Comparison of ENCODE assay signal across 19 cellular contexts in the genomic region with DNA sequence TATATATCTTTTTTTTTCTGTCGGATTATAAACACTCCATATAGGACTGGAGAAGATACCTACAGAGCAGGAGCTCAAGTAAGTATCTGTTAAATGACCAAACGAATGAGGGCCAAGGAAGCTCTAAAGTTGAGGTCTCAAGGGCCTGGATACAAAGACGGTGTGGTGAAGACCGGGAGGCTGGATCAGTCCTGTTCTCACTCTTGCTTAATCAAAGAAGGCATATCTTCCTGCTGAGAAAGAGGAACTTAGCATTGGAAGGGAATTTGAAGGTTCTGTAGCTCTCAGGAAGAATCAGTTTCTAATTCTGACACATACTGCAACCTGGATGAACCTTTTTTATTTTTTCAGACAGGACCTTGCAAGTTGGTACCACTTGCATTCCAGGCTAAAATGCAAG. TPM values are rescaled to one million over a fixed set of nuclear protein-coding genes. Genes with fewer than 3 reads are reported as not detected.
"Had no signal": no experiment of that assay in that cellular context is flagged by ENCODE, and none has a peak within 500 bp of the region (broad histone marks: within the 10 kb centered on the region; RNA-seq: fewer than 3 reads in every experiment).

No MANE protein-coding gene starts in this region.

- DNase-seq: activated CD4-positive, alpha-beta memory T cell treated with anti-CD3 and anti-CD28 coated beads, Interleukin-2, amount 10 ng/mL, durations not matched to agents 7 days and 5 days; activated CD4-positive, CD25-positive, alpha-beta regulatory T cell; activated CD8-positive, alpha-beta memory T cell treated with anti-CD3 and anti-CD28 coated beads, Interleukin-2, amount 10 ng/mL, durations not matched to agents 7 days and 5 days; activated naive CD4-positive, alpha-beta T cell; activated naive CD8-positive, alpha-beta T cell treated with anti-CD3 and anti-CD28 coated beads for 36 hours; amniotic stem cell; dermis blood vessel endothelial cell; effector memory CD4-positive, alpha-beta T cell; esophagus squamous epithelium; heart right ventricle; kidney glomerular epithelial cell; naive thymus-derived CD8-positive, alpha-beta T cell; stimulated activated CD4-positive, alpha-beta T cell treated with anti-CD3 and anti-CD28 coated beads, Interleukin-4, amount 100 ng/mL, for 1 hour; stimulated activated naive CD8-positive, alpha-beta T cell treated with anti-CD3 and anti-CD28 coated beads, Interleukin-15, amount 100 ng/mL, for 72 hours had no signal

RNA-seq across cellular contexts. Expression of a gene that starts 28.3 kb away (rescaled TPM):
- total RNA-seq: cardiac muscle cell, chondrocyte, dermis blood vessel endothelial cell, endothelial cell of umbilical vein, osteocyte, pulmonary artery endothelial cell had no signal
